25 cellular contexts compared by ENCODE assay signal in genomic region chr2:236690726-236691125, GRCh38.
DNase-seq lines count a peak whose midpoint lies in the region; ATAC-seq, FAIRE-seq and TF ChIP-seq lines count a peak whose summit lies in the region.
"Had no signal": no experiment of that assay in that cellular context is flagged by ENCODE, and none has a peak within 500 bp of the region (broad histone marks: within the 10 kb centered on the region; RNA-seq: fewer than 3 reads in every experiment).

No MANE protein-coding gene starts in this region.

- no peak for TF ChIP-seq POLR2A in H1 (IDR thresholded peaks at IDR 0.05; ENCODE audit: control extremely low read depth in 1 of 2, low read depth in 2 of 2, low read length in 2 of 2)

- no peak overlapping the region for H3K4ac ChIP-seq in H1 (replicated peaks; ENCODE audit: insufficient read length, low read depth, low read length)

- H2BK20ac ChIP-seq in H1 (ENCODE audit: low read length), result no peak overlapping the region

- no peaks in the 10 kb centered on the region for H3K79me1 ChIP-seq in H1 (ENCODE audit: low read depth, low read length)

- TF ChIP-seq RAD21 in H1 (IDR thresholded peaks at IDR 0.05 in 1 of 2, conservative IDR thresholded peaks at IDR 0.05 in 1 of 2; ENCODE audit: low read depth in 2 of 2, low read length in 2 of 2) (no peak), SK-N-SH (IDR thresholded peaks at IDR 0.05; ENCODE audit: low read length) (no peak)

- H3K56ac ChIP-seq in H1 (replicated peaks; ENCODE audit: insufficient read length, low read depth, low read length), result no peak overlapping the region

- no peak overlapping the region for H3K4me3 ChIP-seq in BLaER1
- no peak overlapping the region for H3K4me3 ChIP-seq in HEK293 (ENCODE audit: low read depth, low read length)
- H3K4me3 ChIP-seq in H1 (ENCODE audit: extremely low read depth in 1 of 4, insufficient read depth in 2 of 4, low read depth in 3 of 4, low read length in 4 of 4), result no peak overlapping the region
- no peak overlapping the region for H3K4me3 ChIP-seq in SK-N-SH (ENCODE audit: low read depth in 2 of 2, low read length in 1 of 2)
- H3K4me3 ChIP-seq: MG63 had no signal

- POLR2A ChIA-PET in HEK293 (lab: Yijun Ruan, JAX), result interaction anchor here (0.5 kb wide), 1 partner anchor 103 kb away, joined by 3 read pairs; no protein-coding TSS in a partner anchor
- POLR2A ChIA-PET in H1 (lab: Charles Lee; ENCODE audit: partially characterized antibody), result no interaction called here
- POLR2A ChIA-PET in SK-N-SH (lab: Yijun Ruan, JAX), result no interaction called here

- no peak for TF ChIP-seq EP300 in H1 (IDR thresholded peaks at IDR 0.05; ENCODE audit: borderline replicate concordance in 1 of 2, low read depth in 2 of 2, low read length in 2 of 2)
- no peak for TF ChIP-seq EP300 in SK-N-SH (IDR thresholded peaks at IDR 0.05; ENCODE audit: borderline replicate concordance in 1 of 2, low read depth in 1 of 2, low read length in 1 of 2)

- H4K5ac ChIP-seq in H1 (ENCODE audit: insufficient read length, low read depth, low read length), result no peak overlapping the region

- CTCF ChIA-PET in HEK293 (lab: Yijun Ruan, JAX) (no interaction called here), H1 (lab: Charles Lee; ENCODE audit: partially characterized antibody) (no interaction called here), SK-N-SH (lab: Yijun Ruan, JAX) (no interaction called here)

- TF ChIP-seq CTCF in HEK293 (tag by site-specific recombination; IDR thresholded peaks at IDR 0.05) (no peak), H1 (IDR thresholded peaks at IDR 0.05; ENCODE audit: control extremely low read depth in 1 of 3, insufficient read depth in 1 of 3, low read depth in 1 of 3, low read length in 3 of 3) (no peak), SK-N-SH (IDR thresholded peaks at IDR 0.05) (no peak)

- H3K14ac ChIP-seq in H1 (ENCODE audit: insufficient read length), result no peak overlapping the region

- H2AFZ ChIP-seq in H1 (ENCODE audit: low read length) (0 out of 2 replicates have a peak overlapping the region, but pooled peaks have one; percentile 36), SK-N-SH (ENCODE audit: low read depth) (no peak overlapping the region)

- H3K36me3 ChIP-seq in BLaER1 (no peaks in the 10 kb centered on the region), HEK293 (ENCODE audit: control insufficient read depth in 2 of 2, insufficient read depth in 1 of 2, low read length in 2 of 2) (no peaks in the 10 kb centered on the region), H1 (ENCODE audit: control insufficient read depth in 2 of 4, insufficient read depth in 4 of 4, low read length in 3 of 4) (no peaks in the 10 kb centered on the region), SK-N-SH (replicated peaks in 1 of 2; ENCODE audit: control insufficient read depth in 1 of 2, insufficient read depth in 2 of 2, low read length in 1 of 2) (no peaks in the 10 kb centered on the region)
- H3K36me3 ChIP-seq: MG63 had no signal

- H3K4me2 ChIP-seq in BLaER1 (peak overlapping the region; percentile 82), H1 (ENCODE audit: insufficient read depth in 1 of 2, low read depth in 2 of 2, low read length in 2 of 2) (no peak overlapping the region), SK-N-SH (no peak overlapping the region)

- H2AK5ac ChIP-seq in H1 (ENCODE audit: low read depth, low read length), result no peak overlapping the region

- no peak overlapping the region for H2BK5ac ChIP-seq in H1 (ENCODE audit: low read depth, low read length)

- 91% methylated on average over 3 of the region's 3 CpGs; no CpG with 5 or more reads in 1 of the 2 experiments for WGBS in H1 (ENCODE audit: extremely low coverage in 1 of 2, insufficient coverage in 1 of 2, insufficient read length in 1 of 2, insufficient replicate concordance in 2 of 2, low coverage in 1 of 2, low lambda C conversion rate in 2 of 2, missing lambda C conversion rate in 1 of 2), 2 experiments
- 59% methylated on average over 3 of the region's 3 CpGs for WGBS in SK-N-SH (ENCODE audit: low lambda C conversion rate)

- ATAC-seq in GM21390 (IDR thresholded peaks at IDR 0.05; ENCODE audit: unreplicated experiment), result no peak
- no peak for ATAC-seq in HG03432 (IDR thresholded peaks at IDR 0.05; ENCODE audit: unreplicated experiment)
- ATAC-seq: CD8-positive, alpha-beta T cell; Panc1; SK-N-SH treated with all-trans-retinoic acid at 6 μM for 48 hours had no signal

- H2BK12ac ChIP-seq in H1 (ENCODE audit: low read depth, low read length), result no peak overlapping the region

- H3K23ac ChIP-seq in H1 (ENCODE audit: insufficient read length), result no peak overlapping the region

- no peaks in the 10 kb centered on the region for H3K9me2 ChIP-seq in SK-N-SH

- no peak overlapping the region for H3K18ac ChIP-seq in H1 (ENCODE audit: extremely low read depth, low read length)

- H4K20me1 ChIP-seq in BLaER1, result no peaks in the 10 kb centered on the region
- H4K20me1 ChIP-seq in H1 (replicated peaks in 1 of 2; ENCODE audit: control insufficient read depth in 1 of 2, insufficient read depth in 2 of 2, low read length in 2 of 2), result no peaks in the 10 kb centered on the region
- no peaks in the 10 kb centered on the region for H4K20me1 ChIP-seq in SK-N-SH (ENCODE audit: insufficient read depth)

- H4K8ac ChIP-seq in H1 (ENCODE audit: extremely low read depth, insufficient read depth, low read length), result no peak overlapping the region

- FAIRE-seq in H1 (lab: Jason Lieb, UNC), result no peak
- FAIRE-seq: A204.1, GM12892, GM19239, H54 had no signal

- H4K91ac ChIP-seq in H1 (replicated peaks; ENCODE audit: insufficient read length, low read length), result no peak overlapping the region

- no peak overlapping the region for H2BK120ac ChIP-seq in H1 (replicated peaks; ENCODE audit: low read depth, low read length)

- no peak for DNase-seq in H1 (ENCODE audit: low read depth in 1 of 2, low spot score in 2 of 2)
- peak; percentile 68 for DNase-seq in mesenteric fat pad (ENCODE audit: low spot score)
- DNase-seq in NCI-H2171 treated with DMSO at 0.1 percent for 48 hours (lab: John Stamatoyannopoulos, UW), result no peak
- no peak for DNase-seq in SK-N-SH
- DNase-seq: CD8-positive, alpha-beta T cell; DND-41; KBM-7; MG63; NCI-H1105 treated with DMSO at 0.1 percent for 48 hours; NCI-H146; NCI-H1930; NCI-H2227 treated with DMSO at 0.1 percent for 48 hours; NCI-H526 treated with DMSO at 0.1 percent for 48 hours; SIG-M5 had no signal

- peaks cover 70% of the 10 kb centered on the region for H3K4me1 ChIP-seq in BLaER1
- H3K4me1 ChIP-seq in HEK293 (ENCODE audit: control insufficient read depth, insufficient read depth, low read length), result peaks cover 5% of the 10 kb centered on the region; the same call in 1 of the 2 replicates
- H3K4me1 ChIP-seq in H1 (replicated peaks in 1 of 4; ENCODE audit: control insufficient read depth in 3 of 4, insufficient read depth in 4 of 4, low read length in 3 of 4), result peaks cover 0 to 11% (median 2%) of the 10 kb centered on the region in 4 experiments; a peak in 3 of 7 replicates
- no peaks in the 10 kb centered on the region for H3K4me1 ChIP-seq in SK-N-SH (ENCODE audit: control insufficient read depth in 1 of 2, insufficient read depth in 2 of 2, low read depth in 1 of 2, low read length in 1 of 2)

- H3K79me2 ChIP-seq in H1 (ENCODE audit: control insufficient read depth in 1 of 2, insufficient read depth in 2 of 2, low read length in 2 of 2) (no peaks in the 10 kb centered on the region), SK-N-SH (ENCODE audit: insufficient read depth) (no peaks in the 10 kb centered on the region)

- no peak overlapping the region for H2BK15ac ChIP-seq in H1 (ENCODE audit: low read length)

- no peaks in the 10 kb centered on the region for H3K23me2 ChIP-seq in H1 (ENCODE audit: low read depth, low read length)

- no peak overlapping the region for H3K9ac ChIP-seq in BLaER1
- H3K9ac ChIP-seq in H1 (replicated peaks in 1 of 4; ENCODE audit: extremely low read depth in 1 of 4, low read depth in 3 of 4, low read length in 3 of 4), result no peak overlapping the region
- H3K9ac ChIP-seq in SK-N-SH, result no peak overlapping the region

- no peak overlapping the region for H3K27ac ChIP-seq in BLaER1
- H3K27ac ChIP-seq in HEK293 (ENCODE audit: extremely low read depth, low read depth, low read length), result no peak overlapping the region
- no peak overlapping the region for H3K27ac ChIP-seq in H1 (ENCODE audit: low read depth, low read length)
- H3K27ac ChIP-seq in SK-N-SH (ENCODE audit: low read depth in 2 of 2, low read length in 1 of 2), result no peak overlapping the region
- H3K27ac ChIP-seq: C4-2B had no signal

- H3F3A ChIP-seq in SK-N-SH (replicated peaks; ENCODE audit: insufficient read depth), result no peaks in the 10 kb centered on the region

- H3K9me3 ChIP-seq in BLaER1 (no peaks in the 10 kb centered on the region), HEK293 (ENCODE audit: control insufficient read depth, insufficient read depth, low read depth, low read length) (no peaks in the 10 kb centered on the region), H1 (ENCODE audit: insufficient read depth in 2 of 2, low read depth in 1 of 2, low read length in 1 of 2) (no peaks in the 10 kb centered on the region), SK-N-SH (no peaks in the 10 kb centered on the region)
- H3K9me3 ChIP-seq: MG63 had no signal

- H3K27me3 ChIP-seq in BLaER1, result no peaks in the 10 kb centered on the region
- no peaks in the 10 kb centered on the region for H3K27me3 ChIP-seq in H1 (replicated peaks in 1 of 4; ENCODE audit: control insufficient read depth in 3 of 4, extremely low read depth in 1 of 4, insufficient read depth in 3 of 4, low read length in 3 of 4)
- peaks cover 21% of the 10 kb centered on the region; the same call in 1 of the 2 replicates for H3K27me3 ChIP-seq in SK-N-SH (ENCODE audit: insufficient read depth)
- H3K27me3 ChIP-seq: MG63 had no signal

TF ChIP-seq in HEK293, 187 proteins besides CTCF, POLR2A, EP300 and RAD21 (continues in another document):
- no peak for TF ChIP-seq PRDM1 (tag by site-specific recombination; IDR thresholded peaks at IDR 0.05)

TF ChIP-seq in H1, 55 proteins besides CTCF, POLR2A, EP300 and RAD21 (continues in another document):
- no peak for TF ChIP-seq POU5F1 (IDR thresholded peaks at IDR 0.05; ENCODE audit: low read depth, low read length)
- no peak for TF ChIP-seq SUZ12 (IDR thresholded peaks at IDR 0.05; ENCODE audit: low read length)
- no peak for TF ChIP-seq RBBP5 (IDR thresholded peaks at IDR 0.05; ENCODE audit: borderline replicate concordance, low read depth, low read length)
- no peak for TF ChIP-seq SP4 (IDR thresholded peaks at IDR 0.05; ENCODE audit: low read length)
- TF ChIP-seq JUND (IDR thresholded peaks at IDR 0.05; ENCODE audit: low read length), result no peak
- TF ChIP-seq HDAC6 (IDR thresholded peaks at IDR 0.05; ENCODE audit: low read depth, low read length), result no peak

TF ChIP-seq in SK-N-SH, 30 proteins besides CTCF, POLR2A, EP300 and RAD21 (continues in another document):
- TF ChIP-seq EZH2phosphoT487 (IDR thresholded peaks at IDR 0.05; ENCODE audit: borderline replicate concordance, low read depth) (no peak), TCF12 (IDR thresholded peaks at IDR 0.05) (no peak), FOXM1 (IDR thresholded peaks at IDR 0.05; ENCODE audit: low read depth) (no peak)
